8 cellular contexts compared by ENCODE assay signal in genomic region chr19:44401108-44401786, GRCh38. TPM values are rescaled to one million over a fixed set of nuclear protein-coding genes. Genes with fewer than 3 reads are reported as not detected.
DNase-seq lines count a peak whose midpoint lies in the region; ATAC-seq and TF ChIP-seq lines count a peak whose summit lies in the region.

TSS of gene ZNF285 (minus strand) at chr19:44401608. CDS start at chr19:44397213, 4,395 bp downstream.

- H3K27me3 ChIP-seq in esophagus muscularis mucosa, result no peaks in the 10 kb centered on the region

- H3K4me1 ChIP-seq in esophagus muscularis mucosa, result peaks cover 3 to 8% (median 7%) of the 10 kb centered on the region in 4 donors

- H3K9me3 ChIP-seq in esophagus muscularis mucosa, result peaks cover 0 to 24% (median 4%) of the 10 kb centered on the region in 4 donors

- ATAC-seq in HG03432 (IDR thresholded peaks at IDR 0.05; ENCODE audit: unreplicated experiment) (peak; percentile 90), GM21576 (IDR thresholded peaks at IDR 0.05; ENCODE audit: unreplicated experiment) (no peak)

- no peak for TF ChIP-seq CTCF in C4-2B (conservative IDR thresholded peaks at IDR 0.05)
- no peak for TF ChIP-seq CTCF in esophagus muscularis mucosa (IDR thresholded peaks at IDR 0.05)

- peaks cover 3 to 11% (median 8%) of the 10 kb centered on the region in 4 donors for H3K36me3 ChIP-seq in esophagus muscularis mucosa

- intact Hi-C loops in esophagus muscularis mucosa (cut with DNase I), result loop anchor here (5.0 kb wide), 1 partner anchor 41 kb away; no protein-coding TSS in a partner anchor

- no peak for TF ChIP-seq EP300 in esophagus muscularis mucosa (IDR thresholded peaks at IDR 0.05)

- peak within 1 kb of the TSS; percentile 45; the same call in 1 of the 2 replicates for H3K27ac ChIP-seq in C4-2B
- peak within 1 kb of the TSS; percentile 30 to 68 (median 44) for H3K27ac ChIP-seq in esophagus muscularis mucosa (replicated peaks in 1 of 4)

- 1% methylated on average over 35 of the region's 38 CpGs for WGBS in esophagus muscularis mucosa

- no peak for TF ChIP-seq POLR2A in esophagus muscularis mucosa (IDR thresholded peaks at IDR 0.05; ENCODE audit: low read depth)

- peak within 1 kb of the TSS; percentile 59 to 65 (median 64) for H3K4me3 ChIP-seq in esophagus muscularis mucosa

- DNase-seq in activated CD8-positive, alpha-beta memory T cell treated with anti-CD3 and anti-CD28 coated beads, Interleukin-2, amount 50 U/mL, for 4 hours, result peak; percentile 70
- DNase-seq in esophagus muscularis mucosa (ENCODE audit: extremely low spot score), result peak; percentile 95
- peak; percentile 99 for DNase-seq in myocyte (ENCODE audit: low read depth)
- peak; percentile 85 for DNase-seq in stimulated activated CD8-positive, alpha-beta memory T cell treated with anti-CD3 and anti-CD28 coated beads, Interleukin-4, amount 100 ng/mL, for 48 hours
- no peak for DNase-seq in SW480 (ENCODE audit: low spot score)

RNA-seq across cellular contexts. Expression of gene ZNF285, which starts in this region (rescaled TPM):
- total RNA-seq in esophagus muscularis mucosa (1 to 10 TPM; 3.0 to 6.3 (median 4.3) TPM), myocyte (2.6 and 4.6 TPM in 2 replicates)
- polyA plus RNA-seq in myocyte (2012), result 2.0 TPM
